In the genomic region with DNA sequence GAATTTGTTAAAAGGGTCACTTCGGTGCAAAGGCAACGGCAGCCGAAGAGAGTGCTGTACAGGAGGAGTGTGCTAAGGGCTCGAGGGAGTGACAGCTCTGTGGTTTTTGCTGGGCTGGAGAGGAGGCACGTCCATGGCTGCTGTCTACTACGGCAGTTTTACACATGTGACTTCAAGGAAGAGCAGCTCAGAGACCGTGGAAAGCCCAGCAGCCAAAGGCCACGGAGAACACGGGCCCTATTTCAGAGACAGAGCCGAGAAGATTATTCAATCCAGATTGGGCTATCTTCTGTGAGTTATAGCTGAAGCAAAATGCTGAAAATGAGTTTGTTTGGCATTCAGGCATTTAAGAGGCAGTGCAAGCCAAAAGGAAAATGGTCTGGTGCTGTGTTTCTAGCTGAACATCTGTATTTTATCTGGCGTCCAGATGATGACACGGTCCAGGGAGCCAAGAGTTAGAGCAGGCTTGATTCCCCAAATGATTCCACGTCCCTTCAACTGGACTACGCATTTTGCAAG, we compare ENCODE assay signal across 10 cellular contexts.
DNase-seq lines count a peak whose midpoint lies in the region; ATAC-seq and TF ChIP-seq lines count a peak whose summit lies in the region.
"Had no signal": no experiment of that assay in that cellular context is flagged by ENCODE, and none has a peak within 500 bp of the region (broad histone marks: within the 10 kb centered on the region; RNA-seq: fewer than 3 reads in every experiment).

No MANE protein-coding gene starts in this region.

- H3K14ac ChIP-seq in H9 (ENCODE audit: insufficient read depth, low read length): no peak overlapping the region; the same call in 1 of the 2 replicates

- H2AK5ac ChIP-seq in H9 (ENCODE audit: insufficient read length, low read length): no peak overlapping the region

- H3K4me3 Mint-ChIP-seq in H9 (no peak overlapping the region), WTC11 (no peak overlapping the region)
- no peak overlapping the region for H3K4me3 Mint-ChIP-seq in activated CD8-positive, alpha-beta T cell treated with anti-CD3 and anti-CD28 coated beads for 36 hours
- H3K4me3 Mint-ChIP-seq: activated naive CD4-positive, alpha-beta T cell treated with anti-CD3 and anti-CD28 coated beads, Interleukin-2, amount 50 U/mL, for 24 hours had no signal

- H3K9ac ChIP-seq in H9 (ENCODE audit: extremely low read depth, insufficient read length, low read length): no peak overlapping the region
- no peak overlapping the region for H3K9ac ChIP-seq in skeletal muscle satellite cell (ENCODE audit: low read depth, low read length)

- POLR2A ChIA-PET in WTC11 (lab: Charles Lee): interaction anchor here (0.7 kb wide), 1 partner anchor 1290 kb away, joined by 4 read pairs; no protein-coding TSS in a partner anchor
- POLR2A ChIA-PET in activated CD8-positive, alpha-beta T cell treated with anti-CD3 and anti-CD28 coated beads for 36 hours (lab: Charles Lee): no interaction called here

- no peak overlapping the region for H2BK15ac ChIP-seq in H9 (ENCODE audit: low read depth, low read length)

- H3K27ac ChIP-seq in H9 (ENCODE audit: insufficient read length, low read depth, low read length) (no peak overlapping the region), right atrium auricular region (peak overlapping the region; percentile 35 to 48), caudate nucleus (ENCODE audit: low read depth, low read length) (no peak overlapping the region)

- H3T11ph ChIP-seq in H9 (ENCODE audit: low read length): no peak overlapping the region

- H2AFZ ChIP-seq in H9 (ENCODE audit: low read length): peak overlapping the region; percentile 32

- H3K27me3 Mint-ChIP-seq in H9 (ENCODE audit: low read depth): no peaks in the 10 kb centered on the region
- no peaks in the 10 kb centered on the region; the same call in 1 of the 2 replicates for H3K27me3 Mint-ChIP-seq in WTC11 (ENCODE audit: low read depth)
- no peaks in the 10 kb centered on the region for H3K27me3 Mint-ChIP-seq in activated CD8-positive, alpha-beta T cell treated with anti-CD3 and anti-CD28 coated beads for 36 hours
- H3K27me3 Mint-ChIP-seq: activated naive CD4-positive, alpha-beta T cell treated with anti-CD3 and anti-CD28 coated beads, Interleukin-2, amount 50 U/mL, for 24 hours had no signal

- no peak for DNase-seq in H9
- DNase-seq in WTC11 (ENCODE audit: low spot score): no peak
- DNase-seq in right atrium auricular region (ENCODE audit: low spot score): no peak
- DNase-seq in activated CD8-positive, alpha-beta T cell treated with anti-CD3 and anti-CD28 coated beads for 36 hours: no peak
- DNase-seq in H7: no peak
- DNase-seq in caudate nucleus (lab: John Stamatoyannopoulos, UW): no peak
- DNase-seq: NCI-H226 had no signal

- TF ChIP-seq CTCF in H9 (conservative IDR thresholded peaks at IDR 0.05) (no peak), WTC11 (IDR thresholded peaks at IDR 0.05) (no peak), right atrium auricular region (IDR thresholded peaks at IDR 0.05) (no peak)
- TF ChIP-seq CTCF in activated CD8-positive, alpha-beta T cell treated with anti-CD3 and anti-CD28 coated beads for 36 hours (IDR thresholded peaks at IDR 0.05): no peak

- no peak overlapping the region for H3K4me2 ChIP-seq in H9 (ENCODE audit: insufficient read depth, insufficient read length, low read length)
- peak overlapping the region; percentile 57 for H3K4me2 ChIP-seq in skeletal muscle satellite cell (ENCODE audit: low read length)

- H3K23ac ChIP-seq in H9 (ENCODE audit: insufficient read length, low read depth, low read length): no peak overlapping the region

- H3K27me3 ChIP-seq in H9 (ENCODE audit: insufficient read depth, low read length): no peaks in the 10 kb centered on the region
- H3K27me3 ChIP-seq in right atrium auricular region: no peaks in the 10 kb centered on the region
- H3K27me3 ChIP-seq in skeletal muscle satellite cell (ENCODE audit: control insufficient read depth, insufficient read depth, low read length): peaks cover 12% of the 10 kb centered on the region
- no peaks in the 10 kb centered on the region for H3K27me3 ChIP-seq in H7 (ENCODE audit: control insufficient read depth, insufficient read depth, low read length)

- no peaks in the 10 kb centered on the region for H3K23me2 ChIP-seq in H9 (ENCODE audit: insufficient read length, low read depth, low read length, poor library complexity, severe bottlenecking)

- H3K36me3 ChIP-seq in right atrium auricular region (no peaks in the 10 kb centered on the region), skeletal muscle satellite cell (ENCODE audit: insufficient read depth, low read length) (no peaks in the 10 kb centered on the region), H7 (replicated peaks; ENCODE audit: control insufficient read depth, insufficient read depth, low read length) (no peaks in the 10 kb centered on the region)

- H3K4me1 Mint-ChIP-seq in H9 (peaks cover 21 to 27% of the 10 kb centered on the region in 2 experiments), WTC11 (peaks cover 19% of the 10 kb centered on the region)
- peaks cover 4% of the 10 kb centered on the region for H3K4me1 Mint-ChIP-seq in activated CD8-positive, alpha-beta T cell treated with anti-CD3 and anti-CD28 coated beads for 36 hours (ENCODE audit: low read depth)
- H3K4me1 Mint-ChIP-seq: activated naive CD4-positive, alpha-beta T cell treated with anti-CD3 and anti-CD28 coated beads, Interleukin-2, amount 50 U/mL, for 24 hours had no signal

- H4K20me1 ChIP-seq in H9 (ENCODE audit: control insufficient read depth, insufficient read depth, insufficient read length): no peaks in the 10 kb centered on the region

- no peaks in the 10 kb centered on the region for H3K36me3 Mint-ChIP-seq in H9 (ENCODE audit: insufficient read depth in 1 of 3, low read depth in 3 of 3)
- no peaks in the 10 kb centered on the region for H3K36me3 Mint-ChIP-seq in WTC11
- no peaks in the 10 kb centered on the region for H3K36me3 Mint-ChIP-seq in activated CD8-positive, alpha-beta T cell treated with anti-CD3 and anti-CD28 coated beads for 36 hours (ENCODE audit: low read depth)
- H3K36me3 Mint-ChIP-seq: activated naive CD4-positive, alpha-beta T cell treated with anti-CD3 and anti-CD28 coated beads, Interleukin-2, amount 50 U/mL, for 24 hours had no signal

- no peak overlapping the region for H4K5ac ChIP-seq in H9 (ENCODE audit: insufficient read length, low read depth, low read length)

- H2BK120ac ChIP-seq in H9 (ENCODE audit: low read depth, low read length, poor library complexity, severe bottlenecking): no peak overlapping the region

- no peak overlapping the region for H2BK5ac ChIP-seq in H9 (ENCODE audit: insufficient read length, low read length)

- H3K9me3 Mint-ChIP-seq in H9 (no peaks in the 10 kb centered on the region), WTC11 (no peaks in the 10 kb centered on the region)
- H3K9me3 Mint-ChIP-seq in activated CD8-positive, alpha-beta T cell treated with anti-CD3 and anti-CD28 coated beads for 36 hours: no peaks in the 10 kb centered on the region
- H3K9me3 Mint-ChIP-seq: activated naive CD4-positive, alpha-beta T cell treated with anti-CD3 and anti-CD28 coated beads, Interleukin-2, amount 50 U/mL, for 24 hours had no signal

- ATAC-seq in WTC11 (0 out of 2 replicates have a peak, but pooled peaks have one; percentile 18), GM19452 (IDR thresholded peaks at IDR 0.05; ENCODE audit: unreplicated experiment) (no peak)
- no peak for ATAC-seq in activated CD8-positive, alpha-beta T cell treated with anti-CD3 and anti-CD28 coated beads for 36 hours

- CTCF ChIA-PET in WTC11 (lab: Charles Lee): interaction anchor here (1.1 to 1.6 kb wide), 5 partner anchors 31 to 1112 kb away, joined by 4 to 6 read pairs (median 4); partner anchors contain the start of gene RFK
- CTCF ChIA-PET in activated CD8-positive, alpha-beta T cell treated with anti-CD3 and anti-CD28 coated beads for 36 hours (lab: Charles Lee): interaction anchor here (1.3 to 7.0 kb wide), 3 partner anchors 10 to 431 kb away, joined by 3 to 34 read pairs (median 6); no protein-coding TSS in a partner anchor

- no peak overlapping the region for H3K4me3 ChIP-seq in right atrium auricular region
- peak overlapping the region; percentile 2 for H3K4me3 ChIP-seq in skeletal muscle satellite cell (ENCODE audit: low read length)
- no peak overlapping the region for H3K4me3 ChIP-seq in H7 (ENCODE audit: insufficient read depth, low read depth, low read length)

- H3K4me1 ChIP-seq in H9 (ENCODE audit: insufficient read depth, low read length) (no peaks in the 10 kb centered on the region), right atrium auricular region (no peaks in the 10 kb centered on the region), skeletal muscle satellite cell (ENCODE audit: control insufficient read depth, insufficient read depth, low read length) (peaks cover 16% of the 10 kb centered on the region)

- no peak overlapping the region for H4K8ac ChIP-seq in H9 (replicated peaks; ENCODE audit: insufficient read length, low read depth, low read length)

- no peak overlapping the region for H3K56ac ChIP-seq in H9 (ENCODE audit: insufficient read length, low read depth, low read length)

- intact Hi-C loops in activated CD8-positive, alpha-beta T cell treated with anti-CD3 and anti-CD28 coated beads for 36 hours (cut with micrococcal nuclease): loop anchor here (10.0 kb wide), 1 partner anchor 433 kb away; no protein-coding TSS in a partner anchor

- WGBS in H9 (ENCODE audit: extremely low coverage, insufficient read length, low lambda C conversion rate): no CpG with 5 or more reads among the region's 14 CpGs

- H3K4ac ChIP-seq in H9 (ENCODE audit: low read depth, low read length): no peak overlapping the region

- no peaks in the 10 kb centered on the region for H3K79me1 ChIP-seq in H9 (ENCODE audit: insufficient read depth, low read depth, low read length, poor library complexity, severe bottlenecking)

- H4K91ac ChIP-seq in H9 (ENCODE audit: insufficient read length, low read depth, low read length): no peak overlapping the region

- H3K9me3 ChIP-seq in H9 (ENCODE audit: control insufficient read depth, low read depth, low read length) (no peaks in the 10 kb centered on the region), right atrium auricular region (no peaks in the 10 kb centered on the region), skeletal muscle satellite cell (replicated peaks; ENCODE audit: low read length) (no peaks in the 10 kb centered on the region)

- H2BK12ac ChIP-seq in H9 (ENCODE audit: insufficient read length, low read depth, low read length): no peak overlapping the region

- H3K27ac Mint-ChIP-seq in H9: peak overlapping the region in 2 of 3 experiments; percentile 22 to 75; a peak in 1 of 7 replicates
- no peak overlapping the region for H3K27ac Mint-ChIP-seq in WTC11
- no peak overlapping the region for H3K27ac Mint-ChIP-seq in activated CD8-positive, alpha-beta T cell treated with anti-CD3 and anti-CD28 coated beads for 36 hours
- H3K27ac Mint-ChIP-seq: activated naive CD4-positive, alpha-beta T cell treated with anti-CD3 and anti-CD28 coated beads, Interleukin-2, amount 50 U/mL, for 24 hours had no signal

- no peaks in the 10 kb centered on the region for H3K79me2 ChIP-seq in H9 (ENCODE audit: insufficient read depth, low read length)

- no peak overlapping the region for H3K18ac ChIP-seq in H9 (ENCODE audit: insufficient read length, low read depth, low read length)

- no peak overlapping the region for H2BK20ac ChIP-seq in H9 (ENCODE audit: low read depth, low read length, poor library complexity, severe bottlenecking)

Comparison
In these comparisons a context has a peak if more than half of its experiments do, and no peak if none do; other contexts are left out.
1. H3K27ac ChIP-seq: peak in right atrium auricular region (2 of 2); none in H9 (single experiment) and caudate nucleus (single experiment).
2. H3K27ac Mint-ChIP-seq: peak in H9 (2 of 3); none in WTC11 (single experiment) and activated CD8-positive, alpha-beta T cell treated with anti-CD3 and anti-CD28 coated beads for 36 hours (single experiment).